1 cellular context compared by ENCODE assay signal in the genomic region with DNA sequence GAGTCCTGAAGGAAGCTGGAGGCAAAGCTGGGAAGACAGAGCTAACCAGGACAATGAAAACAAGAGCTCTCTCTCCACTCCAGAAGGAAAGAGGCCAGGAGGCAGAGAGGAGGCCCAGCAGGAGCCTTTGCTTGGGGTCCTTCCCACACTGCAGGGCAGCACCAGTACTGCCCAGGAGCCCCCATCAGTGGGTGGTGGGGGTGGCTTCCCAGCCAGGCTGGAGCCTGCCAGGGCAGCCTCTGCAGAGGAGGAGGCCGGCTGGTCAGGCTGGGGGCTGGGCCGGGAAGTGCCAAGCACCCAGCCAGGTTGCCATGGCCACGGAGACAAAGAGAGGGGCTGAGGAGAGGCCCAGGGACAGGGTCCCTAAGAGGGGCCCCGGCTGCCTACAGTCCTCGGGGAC.
TF ChIP-seq lines count a peak whose summit lies in the region.

No MANE protein-coding gene starts in this region.

TF ChIP-seq in SK-N-SH, 30 proteins besides CTCF, POLR2A, EP300 and RAD21:
- TF ChIP-seq REST (IDR thresholded peaks at IDR 0.05; ENCODE audit: low read depth, low read length) (no peak), FOSL2 (IDR thresholded peaks at IDR 0.05; ENCODE audit: borderline replicate concordance, low read depth) (no peak), RFX5 (IDR thresholded peaks at IDR 0.05; ENCODE audit: low read length) (no peak), MEF2A (IDR thresholded peaks at IDR 0.05; ENCODE audit: borderline replicate concordance, low read depth) (no peak), NFIC (IDR thresholded peaks at IDR 0.05; ENCODE audit: borderline replicate concordance) (no peak), TCF12 (IDR thresholded peaks at IDR 0.05) (no peak)
